Comparison of ENCODE assay signal across 8 cellular contexts in the genomic region with DNA sequence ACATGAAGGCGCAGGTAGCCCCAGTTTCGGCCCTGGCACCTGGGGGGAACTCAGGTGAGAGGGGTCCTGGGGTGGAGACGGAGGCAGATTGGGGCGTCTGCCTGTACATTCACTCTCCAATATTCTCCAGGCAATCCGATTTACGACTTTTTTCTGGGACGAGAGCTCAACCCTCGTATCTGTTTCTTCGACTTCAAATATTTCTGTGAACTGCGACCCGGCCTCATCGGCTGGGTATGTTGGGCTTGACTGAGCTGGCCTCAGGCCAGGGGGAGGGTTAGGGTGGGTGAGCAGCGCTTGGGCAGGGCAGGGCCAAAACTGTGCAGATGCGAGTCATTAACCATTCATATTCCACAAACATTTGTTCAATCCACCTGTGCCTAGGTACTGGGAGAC. TPM values are rescaled to one million over a fixed set of nuclear protein-coding genes. Genes with fewer than 3 reads are reported as not detected.
DNase-seq lines count a peak whose midpoint lies in the region; ATAC-seq and TF ChIP-seq lines count a peak whose summit lies in the region.

No MANE protein-coding gene starts in this region.

- H3K4me3 Mint-ChIP-seq in brain (peak overlapping the region; percentile 93 to 98 (median 95)), naive B cell (peak overlapping the region; percentile 90 to 100 (median 94))

- H3K4me1 Mint-ChIP-seq in brain (peaks cover 58% of the 10 kb centered on the region), naive B cell (peaks cover 38 to 64% (median 43%) of the 10 kb centered on the region in 3 donors)

- H3K9ac ChIP-seq in BLaER1 (peak overlapping the region; percentile 80), HUES48 (ENCODE audit: low read depth, low read length) (no peak overlapping the region)

- DNase-seq in naive B cell, result no peak
- no peak for DNase-seq in activated gamma-delta T cell treated with Interleukin-2 at 50 U/mL for 16 hours
- no peak for DNase-seq in NCI-H2196 treated with DMSO at 0.1 percent for 48 hours (lab: John Stamatoyannopoulos, UW; ENCODE audit: unreplicated experiment)

- H3K36me3 ChIP-seq in BLaER1 (peaks cover 50% of the 10 kb centered on the region), HUES48 (ENCODE audit: control insufficient read depth, insufficient read depth, low read length) (peaks cover 26% of the 10 kb centered on the region)

- no peaks in the 10 kb centered on the region for H3K27me3 ChIP-seq in BLaER1
- no peaks in the 10 kb centered on the region for H3K27me3 ChIP-seq in HUES48 (ENCODE audit: control insufficient read depth, insufficient read depth, low read length)

- H3K27ac ChIP-seq in BLaER1, result peak overlapping the region; percentile 85
- H3K27ac ChIP-seq in HUES48 (ENCODE audit: low read depth, low read length), result no peak overlapping the region

- H3K27ac Mint-ChIP-seq in brain, result peak overlapping the region; percentile 90 to 96 (median 94)
- H3K27ac Mint-ChIP-seq in naive B cell, result peak overlapping the region; percentile 9 to 94 (median 86)

- H3K36me3 Mint-ChIP-seq in brain, result peaks cover 9% of the 10 kb centered on the region
- no peaks in the 10 kb centered on the region for H3K36me3 Mint-ChIP-seq in naive B cell

- H3K4me2 ChIP-seq in BLaER1, result peak overlapping the region; percentile 100

- peak overlapping the region; percentile 74 for H3K4me3 ChIP-seq in BLaER1
- peak overlapping the region; percentile 82 for H3K4me3 ChIP-seq in HUES48 (ENCODE audit: low read depth, low read length)

- H3K27me3 Mint-ChIP-seq in brain (peaks cover 6% of the 10 kb centered on the region), naive B cell (no peaks in the 10 kb centered on the region)

- H3K4me1 ChIP-seq in BLaER1 (peaks cover 60% of the 10 kb centered on the region), HUES48 (ENCODE audit: control insufficient read depth, insufficient read depth, low read length) (peaks cover 18% of the 10 kb centered on the region)

- ATAC-seq in naive B cell (ENCODE audit: low read depth in 2 of 2) (no peak), HG02981 (IDR thresholded peaks at IDR 0.05; ENCODE audit: unreplicated experiment) (no peak), HG03469 (IDR thresholded peaks at IDR 0.05; ENCODE audit: unreplicated experiment) (no peak)

- H3K9me3 ChIP-seq in BLaER1, result no peaks in the 10 kb centered on the region
- H3K9me3 ChIP-seq in HUES48 (ENCODE audit: control insufficient read depth, insufficient read depth, low read length), result no peaks in the 10 kb centered on the region

- peaks cover 37% of the 10 kb centered on the region for H4K20me1 ChIP-seq in BLaER1

- H3K9me3 Mint-ChIP-seq in brain (peaks cover 0 to 9% (median 0%) of the 10 kb centered on the region in 5 experiments), naive B cell (no peaks in the 10 kb centered on the region)

- no peak for TF ChIP-seq CTCF in brain (conservative IDR thresholded peaks at IDR 0.05)

RNA-seq across cellular contexts. Expression of a gene that starts 1.7 kb away (rescaled TPM):
- polyA plus RNA-seq in brain (ENCODE audit: insufficient read depth, low read depth, low replicate concordance) (143 TPM), naive B cell (ENCODE audit: low read depth in 6 of 6) (10 to 100 TPM; 11.6 to 18.4 (median 15.0) TPM)

RNA-seq across cellular contexts. Expression of a gene that starts 4.1 kb away (rescaled TPM):
- polyA plus RNA-seq in brain (ENCODE audit: insufficient read depth, low read depth, low replicate concordance) (14.0 TPM), naive B cell (ENCODE audit: low read depth in 6 of 6) (10 to 100 TPM in 4 of 6 donors, 1 to 10 TPM in 2; 6.3 to 16.5 (median 14.1) TPM)

RNA-seq across cellular contexts. Expression of a gene that starts 8.6 kb away (rescaled TPM):
- polyA plus RNA-seq in brain (ENCODE audit: insufficient read depth, low read depth, low replicate concordance) (1,714 TPM), naive B cell (ENCODE audit: low read depth in 6 of 6) (1,000 to 10,000 TPM; 1,024 to 1,586 (median 1,385) TPM)

RNA-seq across cellular contexts. Expression of a gene that starts 8.8 kb away (rescaled TPM):
- 101 TPM for polyA plus RNA-seq in brain (ENCODE audit: insufficient read depth, low read depth, low replicate concordance)
- polyA plus RNA-seq in naive B cell (ENCODE audit: low read depth in 6 of 6), result 100 to 1,000 TPM in 3 of 6 donors, 10 to 100 TPM in 3; 68.8 to 111 (median 102) TPM

RNA-seq across cellular contexts. Expression of a gene that starts 17.3 kb away (rescaled TPM):
- 211 TPM for polyA plus RNA-seq in brain (ENCODE audit: insufficient read depth, low read depth, low replicate concordance)
- 100 to 1,000 TPM in 2 of 6 donors, 10 to 100 TPM in 4; 80.5 to 106 (median 91.2) TPM for polyA plus RNA-seq in naive B cell (ENCODE audit: low read depth in 6 of 6)
